Comparison of ENCODE assay signal across 9 cellular contexts in genomic region chr22:29343313-29343805, GRCh38. TPM values are rescaled to one million over a fixed set of nuclear protein-coding genes. Genes with fewer than 3 reads are reported as not detected.
DNase-seq lines count a peak whose midpoint lies in the region; ATAC-seq, FAIRE-seq and TF ChIP-seq lines count a peak whose summit lies in the region.
"Had no signal": no experiment of that assay in that cellular context is flagged by ENCODE, and none has a peak within 500 bp of the region (broad histone marks: within the 10 kb centered on the region; RNA-seq: fewer than 3 reads in every experiment).

No MANE protein-coding gene starts in this region.

- H3K4me3 ChIP-seq in BLaER1 (no peak overlapping the region), brain microvascular endothelial cell (ENCODE audit: low read depth, low read length) (no peak overlapping the region), HepG2 (replicated peaks in 1 of 3; ENCODE audit: insufficient read depth in 1 of 3, low read depth in 2 of 3, low read length in 3 of 3) (no peak overlapping the region), ascending aorta (no peak overlapping the region)

- H3K9me3 ChIP-seq in BLaER1: no peaks in the 10 kb centered on the region
- H3K9me3 ChIP-seq in HepG2 (ENCODE audit: low read length): no peaks in the 10 kb centered on the region
- no peaks in the 10 kb centered on the region for H3K9me3 ChIP-seq in ascending aorta

- DNase-seq in NCI-H1092 (lab: John Stamatoyannopoulos, UW) (peak; percentile 3), brain microvascular endothelial cell (no peak), HepG2 (ENCODE audit: low spot score) (no peak), ascending aorta (ENCODE audit: low spot score in 2 of 2) (no peak), T-helper 9 cell (no peak), mesenteric fat pad (ENCODE audit: low spot score) (no peak)

- intact Hi-C loops in HepG2 (cut with micrococcal nuclease; ENCODE audit: unreplicated experiment) (no loop called here), ascending aorta (cut with DNase I) (loop anchor here (2.0 kb wide), 1 partner anchor 29 kb away; the partner anchor contains the start of gene RASL10A)

- H3K36me3 ChIP-seq in BLaER1: peaks cover 86% of the 10 kb centered on the region
- H3K36me3 ChIP-seq in brain microvascular endothelial cell (replicated peaks): peaks cover 56% of the 10 kb centered on the region
- peaks cover 11 to 47% of the 10 kb centered on the region in 2 experiments for H3K36me3 ChIP-seq in HepG2 (replicated peaks in 1 of 2; ENCODE audit: control insufficient read depth in 1 of 2, insufficient read depth in 2 of 2, low read length in 2 of 2)
- peaks cover 51 to 67% of the 10 kb centered on the region in 2 donors for H3K36me3 ChIP-seq in ascending aorta

- no peak for FAIRE-seq in HepG2 (lab: Jason Lieb, UNC)
- FAIRE-seq: TTC549 had no signal

- CTCF ChIA-PET in HepG2 (lab: Yijun Ruan, JAX; ENCODE audit: low intra/inter-chr PET ratio, low total read pairs): no interaction called here

- H3K9ac ChIP-seq in BLaER1: 0 out of 2 replicates have a peak overlapping the region, but pooled peaks have one; percentile 38
- no peak overlapping the region for H3K9ac ChIP-seq in HepG2 (ENCODE audit: insufficient read depth, low read depth, low read length)

- TF ChIP-seq EP300 in HepG2 (IDR thresholded peaks at IDR 0.05; ENCODE audit: low read depth in 2 of 2, low read length in 2 of 2): no peak
- no peak for TF ChIP-seq EP300 in HepG2 (CRISPR knock-in tag; IDR thresholded peaks at IDR 0.05; ENCODE audit: borderline replicate concordance)

- H3K4me1 ChIP-seq in BLaER1 (peaks cover 67% of the 10 kb centered on the region), HepG2 (ENCODE audit: insufficient read depth, low read length) (peaks cover 32% of the 10 kb centered on the region), ascending aorta (peaks cover 0 to 5% of the 10 kb centered on the region in 2 donors)

- TF ChIP-seq CTCF in brain microvascular endothelial cell (IDR thresholded peaks at IDR 0.05; ENCODE audit: low read depth, low read length, missing control alignments) (no peak), HepG2 (CRISPR knock-in tag; IDR thresholded peaks at IDR 0.05) (no peak), ascending aorta (IDR thresholded peaks at IDR 0.05) (no peak)

- WGBS in HepG2 (ENCODE audit: low lambda C conversion rate): 92% methylated on average over 6 of the region's 7 CpGs

- peaks cover 21% of the 10 kb centered on the region; the same call in 1 of the 2 replicates for H4K20me1 ChIP-seq in BLaER1
- H4K20me1 ChIP-seq in HepG2 (ENCODE audit: insufficient read depth, low read length): no peaks in the 10 kb centered on the region

- H3K27me3 ChIP-seq in BLaER1: no peaks in the 10 kb centered on the region
- H3K27me3 ChIP-seq in brain microvascular endothelial cell (replicated peaks): no peaks in the 10 kb centered on the region
- H3K27me3 ChIP-seq in HepG2 (ENCODE audit: control insufficient read depth in 1 of 2, insufficient read depth in 2 of 2, low read length in 2 of 2): no peaks in the 10 kb centered on the region
- H3K27me3 ChIP-seq in ascending aorta: no peaks in the 10 kb centered on the region

- no peak overlapping the region for H2AFZ ChIP-seq in HepG2 (ENCODE audit: low read length)

- no peak for TF ChIP-seq RAD21 in HepG2 (CRISPR knock-in tag; IDR thresholded peaks at IDR 0.05)

- no peak for TF ChIP-seq POLR2A in HepG2 (IDR thresholded peaks at IDR 0.05; ENCODE audit: insufficient read depth in 1 of 2, low read depth in 2 of 2, low read length in 2 of 2)

- peak overlapping the region; percentile 78 for H3K27ac ChIP-seq in BLaER1
- H3K27ac ChIP-seq in brain microvascular endothelial cell: peak overlapping the region; percentile 45
- H3K27ac ChIP-seq in HepG2 (ENCODE audit: extremely low read length, insufficient read depth, low read length): no peak overlapping the region
- no peak overlapping the region for H3K27ac ChIP-seq in ascending aorta

- no TSS peak for BruUV-seq in HepG2 (replicated peaks; lab: Mats Ljungman, UMichigan)

- H3K79me2 ChIP-seq in HepG2 (ENCODE audit: insufficient read depth, low read length): no peaks in the 10 kb centered on the region

- ATAC-seq in HepG2 (peak; percentile 7; the same call in 1 of the 3 replicates), GM21526 (IDR thresholded peaks at IDR 0.05; ENCODE audit: low FRiP score, unreplicated experiment) (no peak)

- H3K4me2 ChIP-seq in BLaER1: peak overlapping the region; percentile 77
- H3K4me2 ChIP-seq in HepG2 (ENCODE audit: low read depth, low read length): peak overlapping the region; percentile 56; the same call in 1 of the 2 replicates

- POLR2A ChIA-PET in HepG2 (lab: Yijun Ruan, JAX): no interaction called here

- in situ Hi-C loops in brain microvascular endothelial cell (cut with HindIII; ENCODE audit: low pct_ligation_motif_present, low sequenced_read_pairs): no loop called here
- in situ Hi-C loops in HepG2 (cut with HindIII; ENCODE audit: extremely low pct_ligation_motif_present, low pct_unique_long_range_greater_than_20kb): no loop called here

RNA-seq across cellular contexts. Expression of gene RASL10A, which starts 27.9 kb away (rescaled TPM):
- 0.22 TPM in 1 of 2 replicates, not detected in the other for total RNA-seq in HepG2 (2016; rRNA removed; fragmentation: Illumina TruSeq; extraction: Trizol)
- not detected in 2 replicates for total RNA-seq in HepG2 (2016; cell fraction: cytosol; rRNA removed; fragmentation: Illumina TruSeq; extraction: Trizol; ENCODE audit: low read depth)
- not detected in 2 replicates for total RNA-seq in HepG2 (2016; cell fraction: insoluble cytoplasmic fraction; rRNA removed; fragmentation: Illumina TruSeq; extraction: Trizol)
- total RNA-seq in HepG2 (2016; cell fraction: membrane; rRNA removed; fragmentation: Illumina TruSeq; extraction: Trizol): not detected in 2 replicates
- total RNA-seq in HepG2 (2016; cell fraction: nucleus; rRNA removed; fragmentation: Illumina TruSeq; extraction: Trizol): not detected in 2 replicates
- 0.05 and 0.08 TPM in 2 replicates for polyA plus RNA-seq in HepG2 (2011; rRNA removed)
- 0.08 and 0.17 TPM in 2 replicates for polyA plus RNA-seq in HepG2 (2011; cell fraction: cytosol; rRNA removed)
- polyA plus RNA-seq in HepG2 (2011; cell fraction: nucleus; rRNA removed): 0.40 and 1.6 TPM in 2 replicates
- not detected in 2 replicates for polyA plus RNA-seq in HepG2 (2012)
- not detected in 2 replicates for polyA plus RNA-seq in HepG2 (2016; cell fraction: cytosol; fragmentation: Illumina TruSeq; extraction: Trizol; ENCODE audit: low read depth)
- not detected in 2 replicates for polyA plus RNA-seq in HepG2 (2016; cell fraction: insoluble cytoplasmic fraction; fragmentation: Illumina TruSeq; extraction: Trizol; ENCODE audit: low read depth)
- not detected in 2 replicates for polyA plus RNA-seq in HepG2 (2016; cell fraction: membrane; fragmentation: Illumina TruSeq; extraction: Trizol; ENCODE audit: low read depth)
- 1.5 TPM in 1 of 2 replicates, not detected in the other for polyA plus RNA-seq in HepG2 (2016; cell fraction: nucleus; fragmentation: Illumina TruSeq; extraction: Trizol; ENCODE audit: insufficient read depth, low read depth)
- polyA minus RNA-seq in HepG2 (2011; rRNA and poly(A)+ RNA removed; ENCODE audit: low replicate concordance): 0.09 TPM in 1 of 2 replicates, not detected in the other
- polyA minus RNA-seq in HepG2 (2011; cell fraction: cytosol; rRNA and poly(A)+ RNA removed): not detected in 2 replicates
- not detected in 2 replicates for polyA minus RNA-seq in HepG2 (2011; cell fraction: nucleus; rRNA and poly(A)+ RNA removed)
- not detected for total RNA-seq in ascending aorta
- 1.9 TPM for total RNA-seq in mesenteric fat pad

RNA-seq across cellular contexts. Expression of gene GAS2L1, which starts 36.9 kb away (rescaled TPM):
- total RNA-seq in HepG2 (2016; rRNA removed; fragmentation: Illumina TruSeq; extraction: Trizol): 2.6 and 3.3 TPM in 2 replicates
- 3.1 TPM in 2 replicates for total RNA-seq in HepG2 (2016; cell fraction: cytosol; rRNA removed; fragmentation: Illumina TruSeq; extraction: Trizol; ENCODE audit: low read depth)
- 1.9 and 3.4 TPM in 2 replicates for total RNA-seq in HepG2 (2016; cell fraction: insoluble cytoplasmic fraction; rRNA removed; fragmentation: Illumina TruSeq; extraction: Trizol)
- 6.6 and 6.7 TPM in 2 replicates for total RNA-seq in HepG2 (2016; cell fraction: membrane; rRNA removed; fragmentation: Illumina TruSeq; extraction: Trizol)
- total RNA-seq in HepG2 (2016; cell fraction: nucleus; rRNA removed; fragmentation: Illumina TruSeq; extraction: Trizol): 2.1 and 2.7 TPM in 2 replicates
- 1.8 and 2.2 TPM in 2 replicates for polyA plus RNA-seq in HepG2 (2011; rRNA removed)
- polyA plus RNA-seq in HepG2 (2011; cell fraction: cytosol; rRNA removed): 1.8 and 3.2 TPM in 2 replicates
- polyA plus RNA-seq in HepG2 (2011; cell fraction: nucleus; rRNA removed): 6.0 and 8.0 TPM in 2 replicates
- polyA plus RNA-seq in HepG2 (2012): 0.98 and 1.3 TPM in 2 replicates
- 4.1 and 4.7 TPM in 2 replicates for polyA plus RNA-seq in HepG2 (2016; cell fraction: cytosol; fragmentation: Illumina TruSeq; extraction: Trizol; ENCODE audit: low read depth)
- polyA plus RNA-seq in HepG2 (2016; cell fraction: insoluble cytoplasmic fraction; fragmentation: Illumina TruSeq; extraction: Trizol; ENCODE audit: low read depth): 3.4 and 4.4 TPM in 2 replicates
- 7.9 and 8.8 TPM in 2 replicates for polyA plus RNA-seq in HepG2 (2016; cell fraction: membrane; fragmentation: Illumina TruSeq; extraction: Trizol; ENCODE audit: low read depth)
- polyA plus RNA-seq in HepG2 (2016; cell fraction: nucleus; fragmentation: Illumina TruSeq; extraction: Trizol; ENCODE audit: insufficient read depth, low read depth): 5.9 and 7.0 TPM in 2 replicates
- polyA minus RNA-seq in HepG2 (2011; rRNA and poly(A)+ RNA removed; ENCODE audit: low replicate concordance): 2.7 and 10.4 TPM in 2 replicates
- polyA minus RNA-seq in HepG2 (2011; cell fraction: cytosol; rRNA and poly(A)+ RNA removed): 1.5 and 1.6 TPM in 2 replicates
- polyA minus RNA-seq in HepG2 (2011; cell fraction: nucleus; rRNA and poly(A)+ RNA removed): 1.9 and 3.5 TPM in 2 replicates
- total RNA-seq in ascending aorta: 99.3 TPM
- total RNA-seq in mesenteric fat pad: 36.2 TPM

RNA-seq across cellular contexts. Expression of gene AP1B1, which starts 45.0 kb away (rescaled TPM):
- total RNA-seq in HepG2 (2016; rRNA removed; fragmentation: Illumina TruSeq; extraction: Trizol): 28.9 and 29.7 TPM in 2 replicates
- total RNA-seq in HepG2 (2016; cell fraction: cytosol; rRNA removed; fragmentation: Illumina TruSeq; extraction: Trizol; ENCODE audit: low read depth): 5.7 and 5.9 TPM in 2 replicates
- total RNA-seq in HepG2 (2016; cell fraction: insoluble cytoplasmic fraction; rRNA removed; fragmentation: Illumina TruSeq; extraction: Trizol): 26.4 and 28.8 TPM in 2 replicates
- total RNA-seq in HepG2 (2016; cell fraction: membrane; rRNA removed; fragmentation: Illumina TruSeq; extraction: Trizol): 13.5 and 15.5 TPM in 2 replicates
- 18.1 and 19.1 TPM in 2 replicates for total RNA-seq in HepG2 (2016; cell fraction: nucleus; rRNA removed; fragmentation: Illumina TruSeq; extraction: Trizol)
- polyA plus RNA-seq in HepG2 (2011; rRNA removed): 26.0 and 26.6 TPM in 2 replicates
- 16.8 and 22.0 TPM in 2 replicates for polyA plus RNA-seq in HepG2 (2011; cell fraction: cytosol; rRNA removed)
- 34.0 and 38.2 TPM in 2 replicates for polyA plus RNA-seq in HepG2 (2011; cell fraction: nucleus; rRNA removed)
- polyA plus RNA-seq in HepG2 (2012): 20.3 and 22.7 TPM in 2 replicates
- polyA plus RNA-seq in HepG2 (2016; cell fraction: cytosol; fragmentation: Illumina TruSeq; extraction: Trizol; ENCODE audit: low read depth): 4.3 and 4.6 TPM in 2 replicates
- 22.1 and 30.0 TPM in 2 replicates for polyA plus RNA-seq in HepG2 (2016; cell fraction: insoluble cytoplasmic fraction; fragmentation: Illumina TruSeq; extraction: Trizol; ENCODE audit: low read depth)
- 9.7 and 10.4 TPM in 2 replicates for polyA plus RNA-seq in HepG2 (2016; cell fraction: membrane; fragmentation: Illumina TruSeq; extraction: Trizol; ENCODE audit: low read depth)
- 30.2 and 32.6 TPM in 2 replicates for polyA plus RNA-seq in HepG2 (2016; cell fraction: nucleus; fragmentation: Illumina TruSeq; extraction: Trizol; ENCODE audit: insufficient read depth, low read depth)
- polyA minus RNA-seq in HepG2 (2011; rRNA and poly(A)+ RNA removed; ENCODE audit: low replicate concordance): 92.9 and 98.5 TPM in 2 replicates
- 32.7 and 33.4 TPM in 2 replicates for polyA minus RNA-seq in HepG2 (2011; cell fraction: cytosol; rRNA and poly(A)+ RNA removed)
- polyA minus RNA-seq in HepG2 (2011; cell fraction: nucleus; rRNA and poly(A)+ RNA removed): 19.2 and 21.4 TPM in 2 replicates
- 86.4 TPM for total RNA-seq in ascending aorta
- total RNA-seq in mesenteric fat pad: 89.3 TPM

Comparison
In these comparisons a context has a peak if more than half of its experiments do, and no peak if none do; other contexts are left out.
1. H3K27ac ChIP-seq: peak in BLaER1 (single experiment) and brain microvascular endothelial cell (single experiment); none in HepG2 (single experiment) and ascending aorta (0 of 2).